ENCODE assay signal across 16 cellular contexts in the genomic region with DNA sequence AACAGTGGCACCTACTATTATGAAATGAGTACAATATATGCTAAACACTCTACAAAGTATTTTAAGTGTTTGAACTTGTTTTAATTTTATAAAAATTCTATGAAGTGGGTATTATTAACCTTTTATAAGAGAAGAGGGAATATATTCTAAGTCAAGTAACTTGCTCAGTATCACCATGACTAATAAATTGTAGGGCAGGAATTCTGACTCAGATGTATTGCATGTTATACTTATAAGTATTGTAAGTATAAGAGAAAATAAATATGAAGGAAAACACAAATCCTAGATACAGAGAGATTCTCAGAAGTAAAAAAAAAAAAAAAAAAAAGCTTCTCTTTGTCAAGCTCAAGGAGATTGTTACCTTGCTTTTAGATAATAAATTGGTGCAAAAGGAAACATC.
"Had no signal": no experiment of that assay in that cellular context is flagged by ENCODE, and none has a peak within 500 bp of the region (broad histone marks: within the 10 kb centered on the region; RNA-seq: fewer than 3 reads in every experiment).

No MANE protein-coding gene starts in this region.

- H3K36me3 ChIP-seq: sigmoid colon, stomach, vagina had no signal

- H3K27ac ChIP-seq: body of pancreas, dorsolateral prefrontal cortex, epithelial cell of prostate, sigmoid colon, stomach, vagina had no signal

- ATAC-seq: body of pancreas; naive thymus-derived CD8-positive, alpha-beta T cell; stimulated activated effector memory CD8-positive, alpha-beta T cell treated with anti-CD3 and anti-CD28 coated beads, Interleukin-12 subunit alpha, Interleukin-12 subunit beta, amount 100 ng/mL, for 72 hours had no signal

- H3K4me3 ChIP-seq: body of pancreas, dorsolateral prefrontal cortex, sigmoid colon, stomach, vagina had no signal

- H3K4me1 ChIP-seq: body of pancreas, sigmoid colon, stomach, vagina had no signal

- H3K27me3 ChIP-seq: body of pancreas, dorsolateral prefrontal cortex, sigmoid colon, stomach, vagina had no signal

- DNase-seq: activated B cell treated with CpG ODN at 0.5 μM for 24 hours; activated CD4-positive, alpha-beta memory T cell treated with anti-CD3 and anti-CD28 coated beads for 36 hours; activated CD4-positive, alpha-beta T cell treated with anti-CD3 and anti-CD28 coated beads for 4 hours; activated T-cell treated with anti-CD3 and anti-CD28 coated beads for 4 hours; body of pancreas; caudate nucleus; dorsolateral prefrontal cortex; mesendoderm; naive thymus-derived CD8-positive, alpha-beta T cell; sigmoid colon; stimulated activated CD4-positive, alpha-beta T cell treated with anti-CD3 and anti-CD28 coated beads, Interleukin-4, amount 100 ng/mL, for 24 hours; stomach; trophoblast cell had no signal

- H3K9me3 ChIP-seq: body of pancreas, sigmoid colon, stomach, vagina had no signal
